In genomic region chr2:8584174-8585066, GRCh38 we compare ENCODE assay signal across 1 cellular context.
TF ChIP-seq lines count a peak whose summit lies in the region.

No MANE protein-coding gene starts in this region.

TF ChIP-seq in HepG2, 621 proteins besides CTCF, POLR2A, EP300 and RAD21 (continued from another document):
- TF ChIP-seq ZNF687 (CRISPR knock-in tag; IDR thresholded peaks at IDR 0.05) (0 out of 2 replicates have a peak, but pooled peaks have one; percentile 9), ISL2 (CRISPR knock-in tag; IDR thresholded peaks at IDR 0.05) (no peak), ZNF788 (CRISPR knock-in tag; IDR thresholded peaks at IDR 0.05; ENCODE audit: borderline replicate concordance) (no peak), RXRB (CRISPR knock-in tag; IDR thresholded peaks at IDR 0.05; ENCODE audit: borderline replicate concordance) (no peak), RCOR2 (CRISPR knock-in tag; IDR thresholded peaks at IDR 0.05) (peak; percentile 56; the same call in 1 of the 2 replicates), CREB1 (IDR thresholded peaks at IDR 0.05) (no peak), CREB1 (CRISPR knock-in tag; IDR thresholded peaks at IDR 0.05) (no peak), HES4 (CRISPR knock-in tag; IDR thresholded peaks at IDR 0.05; ENCODE audit: borderline replicate concordance) (no peak), ZNF691 (CRISPR knock-in tag; IDR thresholded peaks at IDR 0.05; ENCODE audit: borderline replicate concordance, low read depth) (0 out of 2 replicates have a peak, but pooled peaks have one; percentile 6), ZMYM2 (CRISPR knock-in tag; IDR thresholded peaks at IDR 0.05) (peak; percentile 36; the same call in 1 of the 2 replicates), ZNF782 (CRISPR knock-in tag; IDR thresholded peaks at IDR 0.05; ENCODE audit: borderline replicate concordance) (0 out of 2 replicates have a peak, but pooled peaks have one; percentile 3), FOSL2 (CRISPR knock-in tag; IDR thresholded peaks at IDR 0.05) (no peak), TCF12 (IDR thresholded peaks at IDR 0.05) (no peak), TCF12 (CRISPR knock-in tag; IDR thresholded peaks at IDR 0.05) (no peak; the same call in 1 of the 2 replicates), CEBPB (IDR thresholded peaks at IDR 0.05; ENCODE audit: borderline replicate concordance, low read depth, low read length) (0 out of 2 replicates have a peak, but pooled peaks have one; percentile 18), ZKSCAN1 (IDR thresholded peaks at IDR 0.05; ENCODE audit: low read length) (peak; percentile 86), ARNT2 (CRISPR knock-in tag; IDR thresholded peaks at IDR 0.05; ENCODE audit: low read depth) (peak; percentile 10; the same call in 1 of the 2 replicates), NR2C2 (CRISPR knock-in tag; IDR thresholded peaks at IDR 0.05; ENCODE audit: borderline replicate concordance) (0 out of 2 replicates have a peak, but pooled peaks have one; percentile 1), SALL1 (CRISPR knock-in tag; IDR thresholded peaks at IDR 0.05) (no peak), KDM1A (CRISPR knock-in tag; IDR thresholded peaks at IDR 0.05) (peak; percentile 85), ZNF552 (CRISPR knock-in tag; IDR thresholded peaks at IDR 0.05; ENCODE audit: borderline replicate concordance) (0 out of 2 replicates have a peak, but pooled peaks have one; percentile 60), XRCC5 (optimal IDR thresholded peaks at IDR 0.05; ENCODE audit: low read length) (no peak), ZNF10 (CRISPR knock-in tag; IDR thresholded peaks at IDR 0.05; ENCODE audit: borderline replicate concordance, low read depth) (no peak), TAF15 (IDR thresholded peaks at IDR 0.05; ENCODE audit: low read depth, low read length, poor library complexity, severe bottlenecking) (no peak), NFKB2 (CRISPR knock-in tag; IDR thresholded peaks at IDR 0.05; ENCODE audit: borderline replicate concordance) (peak; percentile 4; the same call in 1 of the 2 replicates), UBTF (CRISPR knock-in tag; IDR thresholded peaks at IDR 0.05) (no peak), ZFX (CRISPR knock-in tag; IDR thresholded peaks at IDR 0.05; ENCODE audit: low read depth) (0 out of 2 replicates have a peak, but pooled peaks have one; percentile 4), ZNF841 (CRISPR knock-in tag; IDR thresholded peaks at IDR 0.05; ENCODE audit: borderline replicate concordance) (no peak), PRMT3 (CRISPR knock-in tag; IDR thresholded peaks at IDR 0.05; ENCODE audit: borderline replicate concordance, low read depth) (no peak), TRIM24 (CRISPR knock-in tag; IDR thresholded peaks at IDR 0.05) (0 out of 2 replicates have a peak, but pooled peaks have one; percentile 26)
- TF ChIP-seq, protein P1, sequence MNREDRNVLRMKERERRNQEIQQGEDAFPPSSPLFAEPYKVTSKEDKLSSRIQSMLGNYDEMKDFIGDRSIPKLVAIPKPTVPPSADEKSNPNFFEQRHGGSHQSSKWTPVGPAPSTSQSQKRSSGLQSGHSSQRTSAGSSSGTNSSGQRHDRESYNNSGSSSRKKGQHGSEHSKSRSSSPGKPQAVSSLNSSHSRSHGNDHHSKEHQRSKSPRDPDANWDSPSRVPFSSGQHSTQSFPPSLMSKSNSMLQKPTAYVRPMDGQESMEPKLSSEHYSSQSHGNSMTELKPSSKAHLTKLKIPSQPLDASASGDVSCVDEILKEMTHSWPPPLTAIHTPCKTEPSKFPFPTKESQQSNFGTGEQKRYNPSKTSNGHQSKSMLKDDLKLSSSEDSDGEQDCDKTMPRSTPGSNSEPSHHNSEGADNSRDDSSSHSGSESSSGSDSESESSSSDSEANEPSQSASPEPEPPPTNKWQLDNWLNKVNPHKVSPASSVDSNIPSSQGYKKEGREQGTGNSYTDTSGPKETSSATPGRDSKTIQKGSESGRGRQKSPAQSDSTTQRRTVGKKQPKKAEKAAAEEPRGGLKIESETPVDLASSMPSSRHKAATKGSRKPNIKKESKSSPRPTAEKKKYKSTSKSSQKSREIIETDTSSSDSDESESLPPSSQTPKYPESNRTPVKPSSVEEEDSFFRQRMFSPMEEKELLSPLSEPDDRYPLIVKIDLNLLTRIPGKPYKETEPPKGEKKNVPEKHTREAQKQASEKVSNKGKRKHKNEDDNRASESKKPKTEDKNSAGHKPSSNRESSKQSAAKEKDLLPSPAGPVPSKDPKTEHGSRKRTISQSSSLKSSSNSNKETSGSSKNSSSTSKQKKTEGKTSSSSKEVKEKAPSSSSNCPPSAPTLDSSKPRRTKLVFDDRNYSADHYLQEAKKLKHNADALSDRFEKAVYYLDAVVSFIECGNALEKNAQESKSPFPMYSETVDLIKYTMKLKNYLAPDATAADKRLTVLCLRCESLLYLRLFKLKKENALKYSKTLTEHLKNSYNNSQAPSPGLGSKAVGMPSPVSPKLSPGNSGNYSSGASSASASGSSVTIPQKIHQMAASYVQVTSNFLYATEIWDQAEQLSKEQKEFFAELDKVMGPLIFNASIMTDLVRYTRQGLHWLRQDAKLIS (CRISPR knock-in tag; IDR thresholded peaks at IDR 0.05): no peak
- TF ChIP-seq, protein P2, sequence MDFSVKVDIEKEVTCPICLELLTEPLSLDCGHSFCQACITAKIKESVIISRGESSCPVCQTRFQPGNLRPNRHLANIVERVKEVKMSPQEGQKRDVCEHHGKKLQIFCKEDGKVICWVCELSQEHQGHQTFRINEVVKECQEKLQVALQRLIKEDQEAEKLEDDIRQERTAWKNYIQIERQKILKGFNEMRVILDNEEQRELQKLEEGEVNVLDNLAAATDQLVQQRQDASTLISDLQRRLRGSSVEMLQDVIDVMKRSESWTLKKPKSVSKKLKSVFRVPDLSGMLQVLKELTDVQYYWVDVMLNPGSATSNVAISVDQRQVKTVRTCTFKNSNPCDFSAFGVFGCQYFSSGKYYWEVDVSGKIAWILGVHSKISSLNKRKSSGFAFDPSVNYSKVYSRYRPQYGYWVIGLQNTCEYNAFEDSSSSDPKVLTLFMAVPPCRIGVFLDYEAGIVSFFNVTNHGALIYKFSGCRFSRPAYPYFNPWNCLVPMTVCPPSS (IDR thresholded peaks at IDR 0.05): no peak
